In the genomic region with DNA sequence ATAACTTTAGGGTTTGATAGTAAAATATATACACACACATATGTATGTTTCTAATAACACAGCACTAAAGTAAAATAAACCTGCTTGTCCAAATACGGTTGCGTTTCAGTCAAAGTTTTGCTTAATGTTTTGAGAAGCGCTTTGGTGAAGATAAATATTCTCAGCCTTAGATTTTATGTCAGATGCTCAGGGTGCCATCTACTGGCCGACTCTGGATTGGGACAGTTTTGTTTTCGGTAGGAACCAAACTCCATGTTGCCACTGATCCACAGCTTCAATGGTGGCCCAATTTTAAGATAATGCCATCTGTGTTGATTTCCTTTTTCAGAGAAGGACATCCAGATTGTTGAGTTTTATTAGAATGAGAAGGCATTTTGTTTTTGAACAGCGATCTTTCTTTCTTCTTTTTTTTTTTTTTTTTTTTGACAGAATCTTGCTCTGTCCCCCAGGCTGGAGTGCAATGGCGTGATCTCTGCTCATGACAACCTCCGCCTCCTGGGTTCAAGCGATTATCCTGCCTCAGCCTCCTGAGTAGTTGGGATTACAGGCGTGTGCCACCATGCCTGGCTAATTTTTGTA, we compare ENCODE assay signal across 8 cellular contexts. TPM values are rescaled to one million over a fixed set of nuclear protein-coding genes. Genes with fewer than 3 reads are reported as not detected.
A peak's percentile ranks its signal among the peaks of the same experiment; 100 is the strongest.
DNase-seq lines count a peak whose midpoint lies in the region; ATAC-seq, FAIRE-seq and TF ChIP-seq lines count a peak whose summit lies in the region.

No MANE protein-coding gene starts in this region.

- CTCF ChIA-PET in A673 (lab: Charles Lee) = interaction anchor here (0.5 to 2.0 kb wide), 7 partner anchors 37 to 778 kb away, joined by 3 to 8 read pairs (median 6); no protein-coding TSS in a partner anchor
- CTCF ChIA-PET in activated CD8-positive, alpha-beta memory T cell treated with anti-CD3 and anti-CD28 coated beads, Interleukin-2, amount 10 ng/mL, durations not matched to agents 7 days and 5 days (lab: Charles Lee) = interaction anchor here (0.7 to 1.7 kb wide), 7 partner anchors 10 to 1328 kb away, joined by 3 to 4 read pairs (median 3); no protein-coding TSS in a partner anchor

- peaks cover 8% of the 10 kb centered on the region for H3K9me3 ChIP-seq in A673 (ENCODE audit: low read depth, low read length, poor library complexity, severe bottlenecking)

- H3K4me1 Mint-ChIP-seq in activated CD8-positive, alpha-beta memory T cell treated with anti-CD3 and anti-CD28 coated beads, Interleukin-2, amount 10 ng/mL, durations not matched to agents 7 days and 5 days = no peaks in the 10 kb centered on the region
- H3K4me1 Mint-ChIP-seq in nephron progenitor cell (peaks cover 32% of the 10 kb centered on the region), type B pancreatic cell (ENCODE audit: unreplicated experiment) (peaks cover 10% of the 10 kb centered on the region)

- H3K27ac Mint-ChIP-seq in activated CD8-positive, alpha-beta memory T cell treated with anti-CD3 and anti-CD28 coated beads, Interleukin-2, amount 10 ng/mL, durations not matched to agents 7 days and 5 days = no peak overlapping the region
- no peak overlapping the region for H3K27ac Mint-ChIP-seq in nephron progenitor cell
- H3K27ac Mint-ChIP-seq in type B pancreatic cell = no peak overlapping the region

- peak; percentile 24 for FAIRE-seq in GM12892 (lab: Jason Lieb, UNC)

- TF ChIP-seq CTCF in A673 (conservative IDR thresholded peaks at IDR 0.05; ENCODE audit: low read depth, low read length) (peak; percentile 91), nephron progenitor cell (IDR thresholded peaks at IDR 0.05) (peak; percentile 81), type B pancreatic cell (conservative IDR thresholded peaks at IDR 0.05) (peak; percentile 87)

- peak overlapping the region; percentile 42 for H3K27ac ChIP-seq in A673 (ENCODE audit: low read depth, low read length, poor library complexity, severe bottlenecking)

- H3K4me3 Mint-ChIP-seq in activated CD8-positive, alpha-beta memory T cell treated with anti-CD3 and anti-CD28 coated beads, Interleukin-2, amount 10 ng/mL, durations not matched to agents 7 days and 5 days = no peak overlapping the region
- H3K4me3 Mint-ChIP-seq in nephron progenitor cell = no peak overlapping the region
- H3K4me3 Mint-ChIP-seq in type B pancreatic cell = no peak overlapping the region

- no peak overlapping the region for H3K4me3 ChIP-seq in A673 (ENCODE audit: low read depth, low read length, poor library complexity, severe bottlenecking)

- peak; percentile 63 for ATAC-seq in HG03097 (IDR thresholded peaks at IDR 0.05; ENCODE audit: low FRiP score, unreplicated experiment)
- ATAC-seq in activated CD8-positive, alpha-beta memory T cell treated with anti-CD3 and anti-CD28 coated beads, Interleukin-2, amount 10 ng/mL, durations not matched to agents 7 days and 5 days = peak; percentile 36

- peaks cover 15% of the 10 kb centered on the region for H3K27me3 Mint-ChIP-seq in activated CD8-positive, alpha-beta memory T cell treated with anti-CD3 and anti-CD28 coated beads, Interleukin-2, amount 10 ng/mL, durations not matched to agents 7 days and 5 days
- no peaks in the 10 kb centered on the region for H3K27me3 Mint-ChIP-seq in nephron progenitor cell (ENCODE audit: low read depth, poor library complexity)
- peaks cover 4% of the 10 kb centered on the region for H3K27me3 Mint-ChIP-seq in type B pancreatic cell

- intact Hi-C loops in A673 (cut with micrococcal nuclease; ENCODE audit: unreplicated experiment) = loop anchor here (2.0 to 5.0 kb wide), 4 partner anchors 59 to 780 kb away; a partner anchor contains a TSS

- no peak for TF ChIP-seq POLR2A in GM12892 (IDR thresholded peaks at IDR 0.05; ENCODE audit: low read depth, low read length)

- no peaks in the 10 kb centered on the region for H3K36me3 ChIP-seq in A673 (ENCODE audit: insufficient read depth, low read length, poor library complexity, severe bottlenecking)

- H3K4me1 ChIP-seq in A673 (ENCODE audit: insufficient read depth, low read length, poor library complexity, severe bottlenecking) = peaks cover 26% of the 10 kb centered on the region

- BruUV-seq in A673 (replicated peaks; lab: Mats Ljungman, UMichigan) = no TSS peak

- H3K9me3 Mint-ChIP-seq in activated CD8-positive, alpha-beta memory T cell treated with anti-CD3 and anti-CD28 coated beads, Interleukin-2, amount 10 ng/mL, durations not matched to agents 7 days and 5 days (ENCODE audit: low read depth) = no peaks in the 10 kb centered on the region
- H3K9me3 Mint-ChIP-seq in nephron progenitor cell (peaks cover 24% of the 10 kb centered on the region), type B pancreatic cell (no peaks in the 10 kb centered on the region)

- H3K36me3 Mint-ChIP-seq in activated CD8-positive, alpha-beta memory T cell treated with anti-CD3 and anti-CD28 coated beads, Interleukin-2, amount 10 ng/mL, durations not matched to agents 7 days and 5 days = no peaks in the 10 kb centered on the region
- H3K36me3 Mint-ChIP-seq in nephron progenitor cell (ENCODE audit: low read depth) (peaks cover 11% of the 10 kb centered on the region), type B pancreatic cell (no peaks in the 10 kb centered on the region)

- H3K27me3 ChIP-seq in A673 (replicated peaks; ENCODE audit: insufficient read depth, low read depth, low read length, poor library complexity) = no peaks in the 10 kb centered on the region

- POLR2A ChIA-PET in A673 (lab: Charles Lee; ENCODE audit: low non-redundant PET) = no interaction called here

- DNase-seq in A673 (ENCODE audit: low spot score) (peak; percentile 88), GM12892 (ENCODE audit: insufficient read length) (no peak), NCI-H446 treated with DMSO at 0.1 percent for 48 hours (lab: John Stamatoyannopoulos, UW) (peak; percentile 60), fibroblast of gingiva (ENCODE audit: low read depth) (peak; percentile 66), nephron progenitor cell (peak; percentile 66), type B pancreatic cell (ENCODE audit: extremely low spot score, unreplicated experiment) (no peak)
- peak; percentile 65 for DNase-seq in activated CD8-positive, alpha-beta memory T cell treated with anti-CD3 and anti-CD28 coated beads, Interleukin-2, amount 10 ng/mL, durations not matched to agents 7 days and 5 days

RNA-seq across cellular contexts. Expression of a gene that starts 43.1 kb away (rescaled TPM):
- total RNA-seq in A673 (2021) (49.5 and 51.3 TPM in 2 replicates), type B pancreatic cell (ENCODE audit: low replicate concordance) (15.3 and 26.3 TPM in 2 replicates)
- 37.9 TPM for polyA plus RNA-seq in GM12892 (2012; ENCODE audit: missing spikeins)
- 10 to 100 TPM; 35.3 to 40.3 TPM for total RNA-seq in activated CD8-positive, alpha-beta memory T cell treated with anti-CD3 and anti-CD28 coated beads, Interleukin-2, amount 10 ng/mL, durations not matched to agents 7 days and 5 days

Comparison
In these comparisons a context has a peak if more than half of its experiments do, and no peak if none do; other contexts are left out.
1. DNase-seq: peak in A673 (single experiment), NCI-H446 treated with DMSO at 0.1 percent for 48 hours (single experiment), activated CD8-positive, alpha-beta memory T cell treated with anti-CD3 and anti-CD28 coated beads, Interleukin-2, amount 10 ng/mL, durations not matched to agents 7 days and 5 days (single experiment), fibroblast of gingiva (single experiment) and nephron progenitor cell (single experiment); none in GM12892 (single experiment) and type B pancreatic cell (single experiment).
2. Peak in every context shown above with its lines, with median percentiles within 50 percentile points of each other: CTCF ChIP-seq.